Comparison of ENCODE assay signal across 20 cellular contexts in the genomic region with DNA sequence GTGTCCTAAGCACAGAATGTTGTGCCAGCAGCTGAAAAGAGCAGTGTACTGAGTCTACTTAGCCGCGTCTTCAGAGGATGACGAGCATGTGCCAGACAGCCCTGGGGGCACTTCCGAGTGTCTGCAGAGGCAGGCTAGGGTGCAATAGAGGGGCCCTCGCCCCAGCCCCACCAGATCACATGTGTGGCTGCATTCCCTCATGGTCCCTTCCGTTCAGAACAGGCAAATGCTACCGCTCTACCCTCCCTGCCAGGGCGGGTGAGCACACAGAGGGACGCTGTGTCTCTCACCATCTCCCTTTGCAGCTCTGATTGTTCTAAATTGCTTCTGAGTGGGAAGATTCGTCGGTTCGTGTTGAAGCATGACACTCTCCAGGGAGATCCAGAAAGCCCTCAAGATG.
DNase-seq lines count a peak whose midpoint lies in the region; ATAC-seq and TF ChIP-seq lines count a peak whose summit lies in the region.
"Had no signal": no experiment of that assay in that cellular context is flagged by ENCODE, and none has a peak within 500 bp of the region (broad histone marks: within the 10 kb centered on the region; RNA-seq: fewer than 3 reads in every experiment).

No MANE protein-coding gene starts in this region.

- no peak for TF ChIP-seq EP300 in neural cell (conservative IDR thresholded peaks at IDR 0.05; ENCODE audit: poor library complexity, severe bottlenecking)

- no peaks in the 10 kb centered on the region for H3K4me1 ChIP-seq in right atrium auricular region
- H3K4me1 ChIP-seq: Caco-2 had no signal

- intact Hi-C loops in cardiac septum (cut with DNase I): no loop called here

- H3K36me3 ChIP-seq in right atrium auricular region: peaks cover 45% of the 10 kb centered on the region
- H3K36me3 ChIP-seq in neural cell (ENCODE audit: insufficient read depth, low read length): no peaks in the 10 kb centered on the region

- DNase-seq in cardiac septum (ENCODE audit: low spot score) (peak; percentile 73), right atrium auricular region (ENCODE audit: low spot score) (no peak), epidermal melanocyte (ENCODE audit: insufficient read length, low spot score) (peak; percentile 76), HCEC 1CT (no peak)
- DNase-seq in activated CD4-positive, alpha-beta T cell treated with anti-CD3 and anti-CD28 coated beads for 1 hour: no peak
- DNase-seq: Caco-2; CD4-positive, CD25-positive, alpha-beta regulatory T cell; DMS153; GF-D8; H7; NCI-H1930; NCI-H2171; NCI-H526; PC-3; RPMI8226; SHP77 treated with DMSO at 0.1 percent for 48 hours had no signal

- H3K4me3 ChIP-seq in right atrium auricular region (no peak overlapping the region), neural cell (ENCODE audit: low read length) (peak overlapping the region; percentile 10)

- H3F3A ChIP-seq in neural cell (ENCODE audit: insufficient read depth, low read length, poor library complexity, severe bottlenecking): no peaks in the 10 kb centered on the region

- H3K9me3 ChIP-seq in right atrium auricular region (no peaks in the 10 kb centered on the region), neural cell (ENCODE audit: low read length) (no peaks in the 10 kb centered on the region)
- H3K9me3 ChIP-seq: Caco-2 had no signal

- H3K9me2 ChIP-seq in neural cell (ENCODE audit: insufficient read depth, low read length): no peaks in the 10 kb centered on the region

- no peak overlapping the region for H3K9ac ChIP-seq in neural cell (ENCODE audit: low read length)
- H3K9ac ChIP-seq: KMS-11 had no signal

- H2AFZ ChIP-seq in neural cell (ENCODE audit: low read depth, low read length): no peak overlapping the region

- TF ChIP-seq RAD21 in neural cell (conservative IDR thresholded peaks at IDR 0.05): no peak

- no peaks in the 10 kb centered on the region for H3K79me2 ChIP-seq in neural cell (replicated peaks; ENCODE audit: insufficient read depth, low read length)

- H4K20me1 ChIP-seq in neural cell (ENCODE audit: insufficient read depth): no peaks in the 10 kb centered on the region

- no peak overlapping the region for H3K4me2 ChIP-seq in neural cell (ENCODE audit: low read length)
- H3K4me2 ChIP-seq: KMS-11 had no signal

- H3K27ac ChIP-seq in right atrium auricular region (no peak overlapping the region), neural cell (ENCODE audit: low read length) (no peak overlapping the region)
- H3K27ac ChIP-seq: KMS-11 had no signal

- TF ChIP-seq CTCF in right atrium auricular region (IDR thresholded peaks at IDR 0.05) (no peak), neural cell (IDR thresholded peaks at IDR 0.05; ENCODE audit: poor library complexity, severe bottlenecking) (no peak)

- H3K27me3 ChIP-seq in right atrium auricular region: no peaks in the 10 kb centered on the region
- H3K27me3 ChIP-seq in neural cell (ENCODE audit: insufficient read depth, low read depth, low read length): no peaks in the 10 kb centered on the region

- ATAC-seq in GM19395 (IDR thresholded peaks at IDR 0.05; ENCODE audit: unreplicated experiment) (no peak), GM18517 (IDR thresholded peaks at IDR 0.05; ENCODE audit: unreplicated experiment) (no peak)
- ATAC-seq: PC-3 had no signal

TF ChIP-seq in neural cell, 6 proteins besides CTCF, POLR2A, EP300 and RAD21:
- TF ChIP-seq POLR2AphosphoS5 (IDR thresholded peaks at IDR 0.05): no peak
- no peak for TF ChIP-seq EZH2 (IDR thresholded peaks at IDR 0.05; ENCODE audit: borderline replicate concordance, insufficient read depth, low read length, poor library complexity, severe bottlenecking)

Comparison
In these comparisons a context has a peak if more than half of its experiments do, and no peak if none do; other contexts are left out.
1. DNase-seq: peak in cardiac septum (single experiment) and epidermal melanocyte (single experiment); none in right atrium auricular region (single experiment), HCEC 1CT (single experiment) and activated CD4-positive, alpha-beta T cell treated with anti-CD3 and anti-CD28 coated beads for 1 hour (single experiment).